ENCODE assay signal across 8 cellular contexts in the genomic region with DNA sequence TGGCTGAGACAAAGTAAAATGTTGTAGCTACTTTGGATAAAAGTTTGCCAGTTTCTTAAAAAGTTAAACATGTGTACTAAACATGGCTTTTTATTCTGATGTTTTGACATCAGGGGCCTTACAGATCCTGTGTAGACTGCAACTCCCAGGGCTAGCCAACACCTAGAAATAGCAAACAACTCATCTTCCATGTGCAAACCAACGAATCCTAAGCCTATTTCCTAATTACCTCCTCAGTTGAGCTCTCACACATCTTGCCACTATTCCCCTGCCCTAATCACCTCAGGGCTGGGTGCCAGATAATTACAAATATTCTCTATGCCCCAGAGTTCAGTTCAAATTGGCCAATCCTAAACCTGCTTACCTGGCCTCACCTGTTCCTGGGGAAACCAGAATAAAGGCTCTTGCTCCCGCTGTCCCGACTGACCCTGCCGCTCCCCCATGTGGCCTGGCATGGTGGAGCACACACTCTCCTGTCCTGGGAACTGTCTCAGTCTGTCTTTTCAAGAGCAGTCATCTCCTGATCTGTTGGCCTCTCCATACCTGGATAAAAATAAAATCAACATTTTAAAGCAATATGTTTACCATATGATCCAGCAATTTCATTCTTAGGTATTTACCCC.
DNase-seq lines count a peak whose midpoint lies in the region; ATAC-seq lines count a peak whose summit lies in the region.

No MANE protein-coding gene starts in this region.

- ATAC-seq in GM19328 (IDR thresholded peaks at IDR 0.05; ENCODE audit: unreplicated experiment), result no peak
- no peak for ATAC-seq in HG03457 (IDR thresholded peaks at IDR 0.05; ENCODE audit: unreplicated experiment)

- DNase-seq in NCI-H748 (lab: John Stamatoyannopoulos, UW; ENCODE audit: unreplicated experiment), result peak; percentile 79
- no peak for DNase-seq in NCI-H748 treated with DMSO at 0.1 percent for 48 hours (lab: John Stamatoyannopoulos, UW)
- peak; percentile 57 for DNase-seq in NCI-H1105 treated with DMSO at 0.1 percent for 48 hours (lab: John Stamatoyannopoulos, UW)
- peak; percentile 30 for DNase-seq in astrocyte of the hippocampus (ENCODE audit: low read depth, low spot score)
- DNase-seq in kidney tubule cell (ENCODE audit: low spot score), result peak; percentile 75
- no peak for DNase-seq in DMS114 treated with DMSO at 0.1 percent for 48 hours (lab: John Stamatoyannopoulos, UW; ENCODE audit: unreplicated experiment)

Comparison
In these comparisons a context has a peak if more than half of its experiments do, and no peak if none do; other contexts are left out.
1. DNase-seq: peak in NCI-H748 (single experiment), NCI-H1105 treated with DMSO at 0.1 percent for 48 hours (single experiment), astrocyte of the hippocampus (single experiment) and kidney tubule cell (single experiment); none in NCI-H748 treated with DMSO at 0.1 percent for 48 hours (single experiment) and DMS114 treated with DMSO at 0.1 percent for 48 hours (single experiment).